ENCODE assay signal across 21 cellular contexts in genomic region chrX:41984628-41985027, GRCh38.
DNase-seq lines count a peak whose midpoint lies in the region; ATAC-seq and TF ChIP-seq lines count a peak whose summit lies in the region.
"Had no signal": no experiment of that assay in that cellular context is flagged by ENCODE, and none has a peak within 500 bp of the region (broad histone marks: within the 10 kb centered on the region; RNA-seq: fewer than 3 reads in every experiment).

No MANE protein-coding gene starts in this region.

- no peak overlapping the region for H2AFZ ChIP-seq in osteoblast (ENCODE audit: low read length)

- no peak overlapping the region for H3K27ac ChIP-seq in HEK293 (ENCODE audit: extremely low read depth, low read depth, low read length)
- no peak overlapping the region for H3K27ac ChIP-seq in colonic mucosa
- H3K27ac ChIP-seq in osteoblast (ENCODE audit: low read depth, low read length): no peak overlapping the region
- no peak overlapping the region for H3K27ac ChIP-seq in right cardiac atrium (ENCODE audit: low read length)
- H3K27ac ChIP-seq: BLaER1 treated with 17β-estradiol and CSF1 and Interleukin-3, amounts not matched to agents 10 nM and 100 nM had no signal

- ATAC-seq in right cardiac atrium: no peak
- ATAC-seq: activated T-cell treated with anti-CD3 and anti-CD28 coated beads, Interleukin-2, amount 50 U/mL, for 72 hours; naive thymus-derived CD8-positive, alpha-beta T cell had no signal

- intact Hi-C loops in Calu3 (cut with micrococcal nuclease; ENCODE audit: unreplicated experiment) (no loop called here), colonic mucosa (cut with DNase I) (no loop called here), right cardiac atrium (cut with DNase I) (no loop called here)

- no peak overlapping the region for H3K9ac ChIP-seq in colonic mucosa (ENCODE audit: low read depth in 2 of 2, low read length in 2 of 2)
- H3K9ac ChIP-seq: BLaER1 treated with 17β-estradiol and CSF1 and Interleukin-3, amounts not matched to agents 10 nM and 100 nM; SK-N-SH had no signal

- no peak overlapping the region for H3K4me3 Mint-ChIP-seq in Calu3 (ENCODE audit: low read depth, unreplicated experiment)
- H3K4me3 Mint-ChIP-seq: activated T-cell treated with anti-CD3 and anti-CD28 coated beads, Interleukin-2, amount 50 U/mL, for 72 hours; endodermal cell; naive thymus-derived CD8-positive, alpha-beta T cell had no signal

- no peak overlapping the region for H3K4me3 ChIP-seq in HEK293 (ENCODE audit: low read depth, low read length)
- no peak overlapping the region for H3K4me3 ChIP-seq in colonic mucosa
- H3K4me3 ChIP-seq in osteoblast (ENCODE audit: insufficient read depth, low read length): no peak overlapping the region
- H3K4me3 ChIP-seq in right cardiac atrium (ENCODE audit: low read length): no peak overlapping the region
- H3K4me3 ChIP-seq: BLaER1 treated with 17β-estradiol and CSF1 and Interleukin-3, amounts not matched to agents 10 nM and 100 nM; HAP-1; lung had no signal

- no peaks in the 10 kb centered on the region for H3K27me3 ChIP-seq in colonic mucosa
- H3K27me3 ChIP-seq in osteoblast (ENCODE audit: insufficient read depth, low read length): no peaks in the 10 kb centered on the region
- no peaks in the 10 kb centered on the region for H3K27me3 ChIP-seq in right cardiac atrium (ENCODE audit: control insufficient read depth, insufficient read depth)

- H3K4me1 ChIP-seq in HEK293 (ENCODE audit: control insufficient read depth, insufficient read depth, low read length) (peaks cover 6% of the 10 kb centered on the region), colonic mucosa (no peaks in the 10 kb centered on the region), osteoblast (ENCODE audit: insufficient read depth, low read length) (no peaks in the 10 kb centered on the region), right cardiac atrium (ENCODE audit: control insufficient read depth, insufficient read depth, low read length) (no peaks in the 10 kb centered on the region)
- H3K4me1 ChIP-seq: BLaER1 treated with 17β-estradiol and CSF1 and Interleukin-3, amounts not matched to agents 10 nM and 100 nM; HAP-1 had no signal

- H3K79me2 ChIP-seq in osteoblast (ENCODE audit: insufficient read depth, low read length): no peaks in the 10 kb centered on the region

- peak overlapping the region; percentile 48 for H3K4me2 ChIP-seq in osteoblast (ENCODE audit: insufficient read depth, low read length)
- H3K4me2 ChIP-seq: BLaER1 treated with 17β-estradiol and CSF1 and Interleukin-3, amounts not matched to agents 10 nM and 100 nM; SK-N-SH had no signal

- BruUV-seq in Calu3 (replicated peaks; lab: Mats Ljungman, UMichigan): no TSS peak

- H3K9me3 ChIP-seq in HEK293 (ENCODE audit: control insufficient read depth, insufficient read depth, low read depth, low read length) (no peaks in the 10 kb centered on the region), colonic mucosa (no peaks in the 10 kb centered on the region), osteoblast (ENCODE audit: low read depth, low read length) (no peaks in the 10 kb centered on the region), right cardiac atrium (ENCODE audit: control insufficient read depth, low read length) (no peaks in the 10 kb centered on the region)
- H3K9me3 ChIP-seq: BLaER1 treated with 17β-estradiol and CSF1 and Interleukin-3, amounts not matched to agents 10 nM and 100 nM; HAP-1; SK-N-SH had no signal

- WGBS in right cardiac atrium: 90% methylated on average over 6 of the region's 6 CpGs

- no peaks in the 10 kb centered on the region for H3K9me3 Mint-ChIP-seq in Calu3 (ENCODE audit: low read depth, unreplicated experiment)

- no peak for TF ChIP-seq CTCF in Calu3 (IDR thresholded peaks at IDR 0.05; ENCODE audit: unreplicated experiment)
- TF ChIP-seq CTCF in HEK293 (tag by site-specific recombination; IDR thresholded peaks at IDR 0.05): no peak
- TF ChIP-seq CTCF in colonic mucosa (IDR thresholded peaks at IDR 0.05): no peak
- no peak for TF ChIP-seq CTCF in osteoblast (IDR thresholded peaks at IDR 0.05; ENCODE audit: extremely low read depth, low read depth, low read length)

- POLR2A ChIA-PET in HEK293 (lab: Yijun Ruan, JAX): no interaction called here

- DNase-seq in Calu3 (peak; percentile 48), colonic mucosa (peak; percentile 53), osteoblast (ENCODE audit: insufficient read length, low spot score, missing footprints) (no peak), right cardiac atrium (no peak), medulla oblongata (ENCODE audit: extremely low spot score) (no peak), NCI-H2029 treated with DMSO at 0.1 percent for 48 hours (lab: John Stamatoyannopoulos, UW) (no peak)
- DNase-seq: activated CD4-positive, alpha-beta T cell treated with anti-CD3 and anti-CD28 coated beads, Interleukin-2, amount 50 U/mL, for 4 hours; activated T-cell treated with anti-CD3 and anti-CD28 coated beads, Interleukin-2, amount 50 U/mL, for 72 hours; cerebellar nuclear complex; endodermal cell; foreskin melanocyte; MV-4-11; naive thymus-derived CD8-positive, alpha-beta T cell; NCI-H2081 treated with DMSO at 0.1 percent for 48 hours; NCI-H526 treated with DMSO at 0.1 percent for 48 hours; OCI-M1; SK-N-SH had no signal

- H3K36me3 ChIP-seq in HEK293 (ENCODE audit: control insufficient read depth in 2 of 2, insufficient read depth in 1 of 2, low read length in 2 of 2) (no peaks in the 10 kb centered on the region), colonic mucosa (no peaks in the 10 kb centered on the region), osteoblast (ENCODE audit: insufficient read depth, low read length) (no peaks in the 10 kb centered on the region)
- H3K36me3 ChIP-seq: BLaER1 treated with 17β-estradiol and CSF1 and Interleukin-3, amounts not matched to agents 10 nM and 100 nM; HAP-1 had no signal

- CTCF ChIA-PET in Calu3 (lab: Charles Lee) (no interaction called here), HEK293 (lab: Yijun Ruan, JAX) (no interaction called here)

- H3K4me1 Mint-ChIP-seq in Calu3 (ENCODE audit: low read depth, unreplicated experiment): peaks cover 25% of the 10 kb centered on the region
- H3K4me1 Mint-ChIP-seq: endodermal cell had no signal

- H3K27me3 Mint-ChIP-seq in Calu3 (ENCODE audit: unreplicated experiment): no peaks in the 10 kb centered on the region
- H3K27me3 Mint-ChIP-seq: naive thymus-derived CD8-positive, alpha-beta T cell had no signal

- H4K20me1 ChIP-seq in osteoblast (ENCODE audit: insufficient read depth, low read length): no peaks in the 10 kb centered on the region
- H4K20me1 ChIP-seq: BLaER1 treated with 17β-estradiol and CSF1 and Interleukin-3, amounts not matched to agents 10 nM and 100 nM had no signal

- peak overlapping the region; percentile 32 for H3K27ac Mint-ChIP-seq in Calu3 (ENCODE audit: unreplicated experiment)
- H3K27ac Mint-ChIP-seq: activated T-cell treated with anti-CD3 and anti-CD28 coated beads, Interleukin-2, amount 50 U/mL, for 72 hours; endodermal cell had no signal

- H3K36me3 Mint-ChIP-seq in Calu3 (ENCODE audit: insufficient read depth, unreplicated experiment): peaks cover 8% of the 10 kb centered on the region

TF ChIP-seq in HEK293, 187 proteins besides CTCF, POLR2A, EP300 and RAD21:
- peak; percentile 34 for TF ChIP-seq SP3 (tag by site-specific recombination; IDR thresholded peaks at IDR 0.05)
- peak; percentile 98 for TF ChIP-seq ZFHX2 (tag by site-specific recombination; conservative IDR thresholded peaks at IDR 0.05)
- TF ChIP-seq GLIS1 (tag by site-specific recombination; IDR thresholded peaks at IDR 0.05): peak; percentile 66
- peak; percentile 83 for TF ChIP-seq SP7 (tag by site-specific recombination; IDR thresholded peaks at IDR 0.05)
- 0 out of 2 replicates have a peak, but pooled peaks have one; percentile 13 for TF ChIP-seq OSR2 (tag by site-specific recombination; IDR thresholded peaks at IDR 0.05)
- 0 out of 2 replicates have a peak, but pooled peaks have one; percentile 34 for TF ChIP-seq BCL6B (tag by site-specific recombination; IDR thresholded peaks at IDR 0.05)
- no peak for TF ChIP-seq ZNF560 (tag by site-specific recombination; IDR thresholded peaks at IDR 0.05; ENCODE audit: borderline replicate concordance)
- TF ChIP-seq ZNF843 (tag by site-specific recombination; IDR thresholded peaks at IDR 0.05): peak; percentile 85
- TF ChIP-seq EGR2 (tag by site-specific recombination; IDR thresholded peaks at IDR 0.05; ENCODE audit: low read depth): peak; percentile 97
- no peak for TF ChIP-seq ZNF202 (tag by site-specific recombination; IDR thresholded peaks at IDR 0.05; ENCODE audit: borderline replicate concordance)
- TF ChIP-seq ZNF654 (tag by site-specific recombination; IDR thresholded peaks at IDR 0.05; ENCODE audit: low read depth): no peak
TF ChIP-seq in HEK293: peak in this region for 8.

Comparison
In these comparisons a context has a peak if more than half of its experiments do, and no peak if none do; other contexts are left out.
1. DNase-seq: peak in Calu3 (single experiment) and colonic mucosa (single experiment); none in osteoblast (single experiment), right cardiac atrium (0 of 3), medulla oblongata (single experiment) and NCI-H2029 treated with DMSO at 0.1 percent for 48 hours (single experiment).